Comparison of ENCODE assay signal across 8 cellular contexts in the genomic region with DNA sequence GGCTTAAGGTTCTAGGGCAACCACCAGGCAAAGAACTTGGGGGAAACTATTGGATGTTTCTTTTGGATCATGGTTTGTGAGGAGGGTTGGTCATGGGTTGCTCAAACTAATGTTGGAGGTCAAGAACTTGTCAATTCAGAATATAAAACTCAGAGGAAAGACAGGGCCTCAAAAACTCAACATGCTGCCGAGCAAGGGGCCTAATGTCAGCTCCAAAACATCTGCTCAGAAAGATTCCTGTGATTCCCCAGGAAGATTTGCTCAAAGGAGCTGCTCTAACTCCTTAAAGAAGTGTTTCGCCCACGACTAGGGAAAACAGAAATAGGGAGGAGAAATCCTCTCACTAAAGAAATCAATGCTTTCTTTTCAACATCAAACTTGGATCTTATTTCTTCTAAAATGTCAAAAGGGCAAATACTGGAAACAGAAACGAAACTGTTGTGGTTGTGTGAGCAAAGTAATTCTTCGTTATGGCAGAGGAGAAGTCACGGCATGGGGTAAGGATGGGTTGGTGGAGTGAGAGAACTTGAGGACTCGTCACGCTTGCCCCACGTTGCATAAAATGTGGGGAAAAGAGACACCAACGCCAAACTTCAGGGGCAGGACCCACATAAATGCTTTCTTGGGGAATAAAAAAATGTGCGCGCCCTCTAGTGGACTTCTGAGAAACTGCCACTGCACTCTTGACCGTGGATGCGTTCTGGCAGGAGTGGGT. TPM values are rescaled to one million over a fixed set of nuclear protein-coding genes. Genes with fewer than 3 reads are reported as not detected.
DNase-seq lines count a peak whose midpoint lies in the region; ATAC-seq and TF ChIP-seq lines count a peak whose summit lies in the region.

No MANE protein-coding gene starts in this region.

- H3K27ac ChIP-seq in 22Rv1 (no peak overlapping the region), dorsolateral prefrontal cortex (peak overlapping the region in 2 of 59 donors; percentile 15 to 25), mesenchymal stem cell (ENCODE audit: low read length, poor library complexity, severe bottlenecking) (no peak overlapping the region)

- peaks cover 2% of the 10 kb centered on the region for H3K4me1 ChIP-seq in mesenchymal stem cell (ENCODE audit: control insufficient read depth, insufficient read depth, low read depth, low read length)

- no peak overlapping the region for H2AFZ ChIP-seq in mesenchymal stem cell (ENCODE audit: low read depth, low read length)

- no peak overlapping the region for H4K8ac ChIP-seq in mesenchymal stem cell (ENCODE audit: low read length)

- peak; percentile 8 for DNase-seq in NCI-H2029 (lab: John Stamatoyannopoulos, UW)
- DNase-seq in activated CD4-positive, alpha-beta T cell treated with anti-CD3 and anti-CD28 coated beads for 4 hours, result peak; percentile 11 to 44
- DNase-seq in dorsolateral prefrontal cortex, result peak in 9 of 10 donors; percentile 19 to 54 (median 45)
- peak; percentile 51 for DNase-seq in mesenchymal stem cell
- peak; percentile 9 to 11 for DNase-seq in stimulated activated CD8-positive, alpha-beta memory T cell treated with anti-CD3 and anti-CD28 coated beads, Interleukin-2, amount 100 ng/mL, for 1 hour (ENCODE audit: low read depth in 2 of 2)

- H2BK120ac ChIP-seq in mesenchymal stem cell (ENCODE audit: low read depth, low read length), result no peak overlapping the region

- no peak overlapping the region for H2BK5ac ChIP-seq in mesenchymal stem cell (ENCODE audit: low read depth, low read length, poor library complexity, severe bottlenecking)

- ATAC-seq in HG02763 (IDR thresholded peaks at IDR 0.05; ENCODE audit: unreplicated experiment), result peak; percentile 57

- peak overlapping the region; percentile 79 for H3K4me2 ChIP-seq in mesenchymal stem cell (ENCODE audit: low read length, poor library complexity, severe bottlenecking)

- H3K18ac ChIP-seq in mesenchymal stem cell (ENCODE audit: low read depth in 1 of 2, low read length in 2 of 2), result no peak overlapping the region

- H3K4ac ChIP-seq in mesenchymal stem cell (ENCODE audit: low read depth in 1 of 2, low read length in 2 of 2), result no peak overlapping the region

- H4K91ac ChIP-seq in mesenchymal stem cell (ENCODE audit: low read length), result no peak overlapping the region

- H3K27me3 ChIP-seq in dorsolateral prefrontal cortex, result peaks cover 0 to 3% (median 0%) of the 10 kb centered on the region in 45 donors
- H3K27me3 ChIP-seq in mesenchymal stem cell (ENCODE audit: control insufficient read depth in 1 of 2, insufficient read depth in 1 of 2, low read length in 2 of 2), result peaks cover 0 to 3% of the 10 kb centered on the region in 2 experiments

- intact Hi-C loops in dorsolateral prefrontal cortex (cut with DNase I), result loop anchor here (10.0 kb wide), 2 partner anchors 319 to 539 kb away; no protein-coding TSS in a partner anchor

- no peak overlapping the region for H3K14ac ChIP-seq in mesenchymal stem cell (ENCODE audit: low read length in 2 of 2)

- H2BK12ac ChIP-seq in mesenchymal stem cell (ENCODE audit: low read length in 2 of 2), result no peak overlapping the region

- TF ChIP-seq CTCF in 22Rv1 (IDR thresholded peaks at IDR 0.05) (peak; percentile 99), GM12873 (IDR thresholded peaks at IDR 0.05; ENCODE audit: insufficient read depth, low read depth, low read length, missing control alignments) (peak; percentile 84), dorsolateral prefrontal cortex (IDR thresholded peaks at IDR 0.05 in 54 of 56, conservative IDR thresholded peaks at IDR 0.05 in 2 of 56; ENCODE audit: low read depth in 1 of 56, partially characterized antibody in 56 of 56) (peak; percentile 84 to 98 (median 94))

- H3K9ac ChIP-seq in mesenchymal stem cell (ENCODE audit: low read length), result peak overlapping the region; percentile 81

- no peaks in the 10 kb centered on the region for H3K79me1 ChIP-seq in mesenchymal stem cell (replicated peaks; ENCODE audit: low read length, poor library complexity, severe bottlenecking)

- 32% methylated on average over 10 of the region's 14 CpGs for whole genome bisulfite sequencing in mesenchymal stem cell

- no peaks in the 10 kb centered on the region for H3K9me3 ChIP-seq in mesenchymal stem cell (ENCODE audit: control insufficient read depth, low read length)

- H2BK15ac ChIP-seq in mesenchymal stem cell (ENCODE audit: low read depth, poor library complexity, severe bottlenecking), result no peak overlapping the region

- H3K36me3 ChIP-seq in mesenchymal stem cell (ENCODE audit: control insufficient read depth in 1 of 2, insufficient read depth in 2 of 2, low read depth in 1 of 2, low read length in 2 of 2), result no peaks in the 10 kb centered on the region

- no peak overlapping the region for H2AK5ac ChIP-seq in mesenchymal stem cell (ENCODE audit: low read length, severe bottlenecking)

- H3K23ac ChIP-seq in mesenchymal stem cell (ENCODE audit: low read length in 2 of 2), result no peak overlapping the region

- H3K4me3 ChIP-seq in dorsolateral prefrontal cortex (peak overlapping the region in 39 of 59 donors; percentile 15 to 62 (median 33)), mesenchymal stem cell (ENCODE audit: insufficient read depth in 1 of 2, low read depth in 1 of 2, low read length in 2 of 2) (peak overlapping the region in 1 of 2 experiments; percentile 51)

RNA-seq across cellular contexts. Expression of a gene that starts 3.8 kb away (rescaled TPM):
- 10 to 100 TPM in 4 of 120 experiments, 1 to 10 TPM in 115, under 1 TPM in 1; 0.76 to 18.7 (median 4.0) TPM for total RNA-seq in dorsolateral prefrontal cortex
- polyA plus RNA-seq in mesenchymal stem cell (2013, experiment 1 of 2), result not detected
- polyA plus RNA-seq in mesenchymal stem cell (2013, experiment 2 of 2), result not detected
